ENCODE assay signal across 1 cellular context in the genomic region with DNA sequence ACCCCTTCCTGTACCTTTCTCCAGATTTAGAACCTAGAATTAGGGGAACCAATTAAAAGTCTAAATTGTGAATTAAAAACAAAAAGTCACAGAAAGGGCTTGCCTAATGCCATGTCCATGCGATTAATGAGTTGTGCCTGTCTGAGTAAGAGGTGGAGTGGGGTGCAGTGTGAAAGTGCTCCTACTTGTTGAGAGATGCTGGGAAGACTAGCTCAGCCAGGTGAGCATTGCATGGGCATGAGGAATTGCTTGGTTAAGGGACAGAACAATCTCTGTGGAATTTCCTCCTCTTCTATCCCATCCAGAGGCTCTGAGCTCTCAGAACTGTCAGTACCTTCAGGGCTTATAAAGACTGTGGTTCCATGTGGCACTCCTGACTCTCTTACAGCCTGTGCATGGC.
TF ChIP-seq lines count a peak whose summit lies in the region.

No MANE protein-coding gene starts in this region.

TF ChIP-seq in H1, 55 proteins besides CTCF, POLR2A, EP300 and RAD21:
- no peak for TF ChIP-seq TAF1 (IDR thresholded peaks at IDR 0.05; ENCODE audit: low read depth, low read length)
- no peak for TF ChIP-seq BCL11A (IDR thresholded peaks at IDR 0.05; ENCODE audit: low read depth in 2 of 2, low read length in 2 of 2)
- TF ChIP-seq TBP (IDR thresholded peaks at IDR 0.05; ENCODE audit: low read depth, low read length): no peak
- no peak for TF ChIP-seq KDM1A (IDR thresholded peaks at IDR 0.05; ENCODE audit: borderline replicate concordance, low read length)
- TF ChIP-seq SUZ12 (IDR thresholded peaks at IDR 0.05; ENCODE audit: low read length): no peak
- TF ChIP-seq HDAC2 (IDR thresholded peaks at IDR 0.05; ENCODE audit: borderline replicate concordance in 1 of 2, low read depth in 2 of 2, low read length in 2 of 2): no peak
- TF ChIP-seq RXRA (IDR thresholded peaks at IDR 0.05; ENCODE audit: insufficient read depth, low read depth, low read length): no peak
- no peak for TF ChIP-seq SIN3A (conservative IDR thresholded peaks at IDR 0.05 in 1 of 2, IDR thresholded peaks at IDR 0.05 in 1 of 2; ENCODE audit: low read depth in 1 of 2, low read length in 2 of 2)
- TF ChIP-seq GTF2F1 (IDR thresholded peaks at IDR 0.05; ENCODE audit: borderline replicate concordance, low read depth, low read length): no peak
- no peak for TF ChIP-seq CTBP2 (IDR thresholded peaks at IDR 0.05; ENCODE audit: borderline replicate concordance, insufficient read depth, insufficient read length, low read length)
- TF ChIP-seq BRCA1 (IDR thresholded peaks at IDR 0.05; ENCODE audit: low read depth, low read length): no peak
- TF ChIP-seq CBX5 (IDR thresholded peaks at IDR 0.05; ENCODE audit: low read depth, low read length): no peak
- no peak for TF ChIP-seq NANOG (IDR thresholded peaks at IDR 0.05; ENCODE audit: insufficient read depth, low read depth, low read length, poor library complexity, severe bottlenecking)
- TF ChIP-seq CEBPB (IDR thresholded peaks at IDR 0.05; ENCODE audit: low read depth, low read length): no peak
- TF ChIP-seq CHD7 (IDR thresholded peaks at IDR 0.05; ENCODE audit: insufficient replicate concordance, low read length): no peak
- no peak for TF ChIP-seq RNF2 (IDR thresholded peaks at IDR 0.05; ENCODE audit: borderline replicate concordance, low read depth, low read length, missing control alignments, poor library complexity, severe bottlenecking)
- TF ChIP-seq CHD1 (IDR thresholded peaks at IDR 0.05; ENCODE audit: low read depth, low read length): no peak
- TF ChIP-seq SP1 (IDR thresholded peaks at IDR 0.05; ENCODE audit: low read depth, low read length): no peak
